ENCODE assay signal across 7 cellular contexts in the genomic region with DNA sequence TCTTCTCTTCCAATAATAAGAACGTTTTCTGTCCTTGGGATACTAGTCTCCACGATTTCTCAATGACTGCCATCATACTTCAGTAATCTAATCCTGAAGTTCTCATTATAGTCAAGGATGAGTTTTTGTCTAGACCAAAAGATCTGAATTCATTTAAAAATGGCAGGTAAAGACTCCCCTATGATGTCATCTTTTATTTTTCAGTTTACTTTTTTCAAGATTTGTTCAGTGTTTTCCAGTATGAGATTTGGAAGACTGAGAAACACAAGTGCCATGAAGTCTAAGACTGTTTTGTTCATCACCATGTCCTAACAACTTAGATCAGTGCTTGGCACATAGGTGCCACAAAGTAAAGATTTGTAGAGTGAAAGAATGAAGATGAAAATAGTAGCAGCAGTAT.
"Had no signal": no experiment of that assay in that cellular context is flagged by ENCODE, and none has a peak within 500 bp of the region (broad histone marks: within the 10 kb centered on the region; RNA-seq: fewer than 3 reads in every experiment).

No MANE protein-coding gene starts in this region.

- H3K4me3 ChIP-seq: K562 had no signal

- H3K9me3 Mint-ChIP-seq: IgD-negative memory B cell had no signal

- H3K4me1 Mint-ChIP-seq: IgD-negative memory B cell had no signal

- H3K27ac ChIP-seq: HL-60 had no signal

- H3K4me3 Mint-ChIP-seq: IgD-negative memory B cell had no signal

- FAIRE-seq: HTR-8/SVneo, K562 had no signal

- ATAC-seq: K562 had no signal

- H3K27me3 Mint-ChIP-seq: IgD-negative memory B cell had no signal

- DNase-seq: IMR-90, KBM-7, KG1 had no signal

- H3K27ac Mint-ChIP-seq: IgD-negative memory B cell had no signal
